Comparison of ENCODE assay signal across 8 cellular contexts in genomic region chrX:67780694-67781109, GRCh38.
DNase-seq lines count a peak whose midpoint lies in the region; FAIRE-seq and TF ChIP-seq lines count a peak whose summit lies in the region.

No MANE protein-coding gene starts in this region.

- no peak overlapping the region for H3K27ac Mint-ChIP-seq in progenitor cell of endocrine pancreas

- CTCF ChIA-PET in AG04449 (lab: Yijun Ruan, JAX), result interaction anchor here (0.9 to 2.5 kb wide), 5 partner anchors 179 to 236 kb away, joined by 3 to 17 read pairs (median 4); no protein-coding TSS in a partner anchor
- CTCF ChIA-PET in OCI-LY7 (lab: Charles Lee; ENCODE audit: unreplicated experiment), result no interaction called here

- no peak for TF ChIP-seq EP300 in transverse colon (IDR thresholded peaks at IDR 0.05; ENCODE audit: low read depth)

- no TSS peak for BruUV-seq in OCI-LY7 (replicated peaks; lab: Mats Ljungman, UMichigan)

- TF ChIP-seq POLR2A in lower leg skin (IDR thresholded peaks at IDR 0.05), result no peak
- TF ChIP-seq POLR2A in transverse colon (IDR thresholded peaks at IDR 0.05), result no peak

- no peaks in the 10 kb centered on the region for H3K79me2 ChIP-seq in OCI-LY7 (ENCODE audit: insufficient read depth, low read depth, low read length)

- POLR2A ChIA-PET in AG04449 (lab: Yijun Ruan, JAX) (interaction anchor here (0.9 kb wide), 1 partner anchor 234 kb away, joined by 3 read pairs; no protein-coding TSS in a partner anchor), OCI-LY7 (lab: Charles Lee) (interaction anchor here (1.0 to 1.1 kb wide), 2 partner anchors 14 to 28 kb away, joined by 3 read pairs; no protein-coding TSS in a partner anchor)

- no peaks in the 10 kb centered on the region for H3K27me3 Mint-ChIP-seq in progenitor cell of endocrine pancreas

- H3K36me3 ChIP-seq in bronchial epithelial cell (ENCODE audit: control insufficient read depth, insufficient read depth, low read length) (no peaks in the 10 kb centered on the region), transverse colon (no peaks in the 10 kb centered on the region), OCI-LY7 (ENCODE audit: insufficient read depth, low read length) (no peaks in the 10 kb centered on the region)

- H3K27ac ChIP-seq in transverse colon (peak overlapping the region in 3 of 4 donors; percentile 18 to 40 (median 29)), OCI-LY7 (ENCODE audit: low read depth, low read length, poor library complexity, severe bottlenecking) (no peak overlapping the region)

- no peak overlapping the region for H3K4me2 ChIP-seq in OCI-LY7 (ENCODE audit: low read length)

- no peaks in the 10 kb centered on the region for H3K36me3 Mint-ChIP-seq in progenitor cell of endocrine pancreas (ENCODE audit: insufficient read depth)

- in situ Hi-C loops in transverse colon (cut with MboI; ENCODE audit: low pct_ligation_motif_present in 1 of 4, low pct_unique_long_range_greater_than_20kb in 1 of 4, low sequenced_read_pairs in 3 of 4), result no loop called here

- TF ChIP-seq CTCF in AG04449 (IDR thresholded peaks at IDR 0.05; ENCODE audit: insufficient read depth, low read length, missing control alignments) (no peak), bronchial epithelial cell (IDR thresholded peaks at IDR 0.05; ENCODE audit: insufficient read depth, low read length, severe bottlenecking) (no peak), lower leg skin (IDR thresholded peaks at IDR 0.05) (no peak), transverse colon (IDR thresholded peaks at IDR 0.05) (no peak), progenitor cell of endocrine pancreas (IDR thresholded peaks at IDR 0.05; ENCODE audit: unreplicated experiment) (no peak), OCI-LY7 (conservative IDR thresholded peaks at IDR 0.05; ENCODE audit: low read length) (no peak)

- no peaks in the 10 kb centered on the region for H3K4me1 ChIP-seq in transverse colon
- H3K4me1 ChIP-seq in OCI-LY7 (ENCODE audit: insufficient read depth, low read length, poor library complexity, severe bottlenecking), result no peaks in the 10 kb centered on the region

- no peaks in the 10 kb centered on the region for H4K20me1 ChIP-seq in OCI-LY7 (ENCODE audit: insufficient read depth, low read length)

- FAIRE-seq in bronchial epithelial cell (lab: Jason Lieb, UNC), result no peak

- H3K4me3 Mint-ChIP-seq in progenitor cell of endocrine pancreas (ENCODE audit: low read depth), result no peak overlapping the region

- H3K27me3 ChIP-seq in bronchial epithelial cell (ENCODE audit: control insufficient read depth, insufficient read depth, low read length) (no peaks in the 10 kb centered on the region), transverse colon (no peaks in the 10 kb centered on the region)

- intact Hi-C loops in lower leg skin (cut with DNase I; ENCODE audit: low total_unique reads), result no loop called here
- intact Hi-C loops in transverse colon (cut with DNase I; ENCODE audit: low total_unique reads), result no loop called here
- intact Hi-C loops in OCI-LY7 (cut with micrococcal nuclease; ENCODE audit: unreplicated experiment), result loop anchor here (10.0 kb wide), 1 partner anchor 56 kb away; no protein-coding TSS in a partner anchor

- H2AFZ ChIP-seq in OCI-LY7 (ENCODE audit: low read length), result no peak overlapping the region

- WGBS in lower leg skin, 2 donors, result 0 to 7% methylated on average over 2 of the region's 2 CpGs
- 19% methylated on average over 2 of the region's 2 CpGs; no CpG with 5 or more reads in 1 of the 2 donors for WGBS in transverse colon (ENCODE audit: low coverage in 1 of 2), 2 donors

- peak; percentile 91 for DNase-seq in AG04449 (ENCODE audit: low read depth, low spot score)
- peak; percentile 79 for DNase-seq in M059J (ENCODE audit: low read depth)
- peak; percentile 91 for DNase-seq in bronchial epithelial cell (ENCODE audit: low read depth)
- DNase-seq in lower leg skin (ENCODE audit: low spot score in 2 of 2), result peak; percentile 47 to 89
- peak; percentile 27 for DNase-seq in transverse colon
- no peak for DNase-seq in progenitor cell of endocrine pancreas (ENCODE audit: low spot score, unreplicated experiment)
- no peak for DNase-seq in OCI-LY7 (ENCODE audit: low spot score)
- DNase-seq in activated CD8-positive, alpha-beta memory T cell treated with anti-CD3 and anti-CD28 coated beads for 24 hours, result no peak

- H3K4me1 Mint-ChIP-seq in progenitor cell of endocrine pancreas (ENCODE audit: low read depth), result no peaks in the 10 kb centered on the region

- no peaks in the 10 kb centered on the region for H3K9me3 ChIP-seq in transverse colon
- H3K9me3 ChIP-seq in OCI-LY7 (ENCODE audit: low read length), result no peaks in the 10 kb centered on the region

- H3K4me3 ChIP-seq in AG04449 (ENCODE audit: low read depth, low read length) (no peak overlapping the region), bronchial epithelial cell (ENCODE audit: low read depth, low read length) (no peak overlapping the region), lower leg skin (ENCODE audit: low read depth, poor library complexity, severe bottlenecking) (no peak overlapping the region), transverse colon (no peak overlapping the region), OCI-LY7 (ENCODE audit: low read depth, low read length, poor library complexity, severe bottlenecking) (no peak overlapping the region)

- no peaks in the 10 kb centered on the region for H3K9me2 ChIP-seq in OCI-LY7 (ENCODE audit: insufficient read depth, low read length)

- peaks cover 12% of the 10 kb centered on the region for H3K9me3 Mint-ChIP-seq in progenitor cell of endocrine pancreas (ENCODE audit: low read depth)

Comparison
In these comparisons a context has a peak if more than half of its experiments do, and no peak if none do; other contexts are left out.
1. DNase-seq: peak in AG04449 (single experiment), M059J (single experiment), bronchial epithelial cell (single experiment), lower leg skin (2 of 2) and transverse colon (single experiment); none in progenitor cell of endocrine pancreas (single experiment), OCI-LY7 (single experiment) and activated CD8-positive, alpha-beta memory T cell treated with anti-CD3 and anti-CD28 coated beads for 24 hours (single experiment).